14 cellular contexts compared by ENCODE assay signal in the genomic region with DNA sequence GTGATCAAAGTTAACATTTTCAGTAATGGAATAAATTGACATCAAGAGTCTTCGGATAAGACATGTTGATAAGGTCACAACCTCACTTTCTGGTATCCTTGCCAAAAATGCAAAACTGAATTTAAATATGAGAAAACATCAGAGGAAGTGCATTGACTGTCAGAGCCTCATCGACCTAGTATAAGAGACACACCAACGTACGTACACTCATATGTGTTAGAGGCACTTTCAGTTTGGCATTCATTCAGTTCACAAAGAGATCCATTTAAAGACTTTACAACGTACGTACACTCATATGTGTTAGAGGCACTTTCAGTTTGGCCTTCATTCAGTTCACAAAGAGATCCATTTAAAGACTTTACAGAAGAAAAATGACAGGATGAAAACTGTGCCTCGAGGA.
DNase-seq lines count a peak whose midpoint lies in the region; ATAC-seq, FAIRE-seq and TF ChIP-seq lines count a peak whose summit lies in the region.
"Had no signal": no experiment of that assay in that cellular context is flagged by ENCODE, and none has a peak within 500 bp of the region (broad histone marks: within the 10 kb centered on the region; RNA-seq: fewer than 3 reads in every experiment).

No MANE protein-coding gene starts in this region.

- H3K27me3 ChIP-seq in bronchial epithelial cell (ENCODE audit: control insufficient read depth, insufficient read depth, low read length), result no peaks in the 10 kb centered on the region
- H3K27me3 ChIP-seq in rectal smooth muscle tissue (ENCODE audit: control insufficient read depth, insufficient read depth, low read length), result no peaks in the 10 kb centered on the region
- no peaks in the 10 kb centered on the region for H3K27me3 ChIP-seq in trophoblast cell (ENCODE audit: insufficient read depth, low read length)

- no peak overlapping the region for H3K9ac ChIP-seq in rectal smooth muscle tissue (ENCODE audit: low read length)
- no peak overlapping the region for H3K9ac ChIP-seq in trophoblast cell (ENCODE audit: low read length)

- no peak overlapping the region for H4K12ac ChIP-seq in trophoblast cell (ENCODE audit: low read depth, low read length)

- no peaks in the 10 kb centered on the region for H3K79me2 ChIP-seq in trophoblast cell (ENCODE audit: control insufficient read depth, insufficient read depth, low read length, poor library complexity)

- no peak overlapping the region for H3K18ac ChIP-seq in trophoblast cell (ENCODE audit: low read length)

- no peak overlapping the region for H3K14ac ChIP-seq in trophoblast cell (ENCODE audit: low read length)

- no peaks in the 10 kb centered on the region for H3K9me3 ChIP-seq in trophoblast cell (ENCODE audit: insufficient read depth, low read depth, low read length)

- no peak overlapping the region for H3K23ac ChIP-seq in trophoblast cell (ENCODE audit: low read length)

- no peak overlapping the region for H2BK12ac ChIP-seq in trophoblast cell (ENCODE audit: low read length)

- TF ChIP-seq CTCF in bronchial epithelial cell (IDR thresholded peaks at IDR 0.05; ENCODE audit: insufficient read depth, low read length, severe bottlenecking), result no peak

- no CpG with 5 or more reads among the region's 7 CpGs for WGBS in trophoblast cell (ENCODE audit: extremely low coverage, insufficient coverage, insufficient read length)

- no peak overlapping the region for H4K91ac ChIP-seq in trophoblast cell (ENCODE audit: low read depth, low read length)

- FAIRE-seq in bronchial epithelial cell (lab: Jason Lieb, UNC), result no peak
- FAIRE-seq: HepG2, RCC 7860 had no signal

- ATAC-seq in activated CD4-positive, CD25-positive, alpha-beta regulatory T cell treated with anti-CD3 and anti-CD28 coated beads, Interleukin-2, amount 50 U/mL, for 24 hours, result peak; percentile 85 to 89
- ATAC-seq: HepG2 had no signal

- no peak overlapping the region for H3K27ac ChIP-seq in rectal smooth muscle tissue (ENCODE audit: low read depth, low read length)
- no peak overlapping the region for H3K27ac ChIP-seq in trophoblast cell (ENCODE audit: low read depth, low read length)

- no peak overlapping the region for H3K4ac ChIP-seq in trophoblast cell (ENCODE audit: low read depth, low read length)

- H4K8ac ChIP-seq in trophoblast cell (ENCODE audit: low read depth, low read length), result no peak overlapping the region

- H3K4me3 ChIP-seq in bronchial epithelial cell (ENCODE audit: low read depth, low read length), result no peak overlapping the region
- peak overlapping the region; percentile 20 for H3K4me3 ChIP-seq in rectal smooth muscle tissue (ENCODE audit: low read length)
- no peak overlapping the region for H3K4me3 ChIP-seq in trophoblast cell (ENCODE audit: low read depth, low read length)

- H2AFZ ChIP-seq in trophoblast cell (ENCODE audit: insufficient read depth, low read length, poor library complexity), result no peak overlapping the region

- H2BK120ac ChIP-seq in trophoblast cell (ENCODE audit: insufficient read depth, low read length, poor library complexity), result no peak overlapping the region

- H3K4me1 ChIP-seq in rectal smooth muscle tissue (ENCODE audit: control insufficient read depth, insufficient read depth, low read length) (peaks cover 5% of the 10 kb centered on the region), trophoblast cell (ENCODE audit: control insufficient read depth in 1 of 2, insufficient read depth in 2 of 2, low read length in 2 of 2) (no peaks in the 10 kb centered on the region)

- H3K4me2 ChIP-seq in trophoblast cell (ENCODE audit: low read length), result no peak overlapping the region

- no peak overlapping the region for H2BK5ac ChIP-seq in trophoblast cell (ENCODE audit: low read depth, low read length, poor library complexity)

- no peaks in the 10 kb centered on the region for H3K79me1 ChIP-seq in trophoblast cell (ENCODE audit: low read length)

- no peak overlapping the region for H2AK5ac ChIP-seq in trophoblast cell (ENCODE audit: low read length)

- H3K36me3 ChIP-seq in bronchial epithelial cell (ENCODE audit: control insufficient read depth, insufficient read depth, low read length) (no peaks in the 10 kb centered on the region), rectal smooth muscle tissue (ENCODE audit: control insufficient read depth, insufficient read depth, low read length) (no peaks in the 10 kb centered on the region), trophoblast cell (ENCODE audit: control insufficient read depth in 1 of 2, insufficient read depth in 2 of 2, low read length in 2 of 2) (no peaks in the 10 kb centered on the region)

- no peak for DNase-seq in activated CD4-positive, CD25-positive, alpha-beta regulatory T cell (lab: John Stamatoyannopoulos, UW)
- DNase-seq in NCI-H2029 (lab: John Stamatoyannopoulos, UW), result peak; percentile 55
- DNase-seq in bronchial epithelial cell (ENCODE audit: low read depth), result peak; percentile 21
- DNase-seq in activated effector memory CD4-positive, alpha-beta T cell treated with Interleukin-2 at 50 U/mL for 16 hours, result no peak
- no peak for DNase-seq in HPDE6-E6E7 (ENCODE audit: extremely low spot score)
- DNase-seq in trophoblast cell, result no peak
- DNase-seq: 8988T, DND-41, hypothalamus, NCI-H187 had no signal

Comparison
In these comparisons a context has a peak if more than half of its experiments do, and no peak if none do; other contexts are left out.
1. DNase-seq: peak in NCI-H2029 (single experiment) and bronchial epithelial cell (single experiment); none in activated CD4-positive, CD25-positive, alpha-beta regulatory T cell (0 of 4), activated effector memory CD4-positive, alpha-beta T cell treated with Interleukin-2 at 50 U/mL for 16 hours (single experiment), HPDE6-E6E7 (single experiment) and trophoblast cell (0 of 2).